1 cellular context compared by ENCODE assay signal in genomic region chr22:32030508-32031247, GRCh38.
TF ChIP-seq lines count a peak whose summit lies in the region.

No MANE protein-coding gene starts in this region.

TF ChIP-seq in K562, 482 proteins besides CTCF, POLR2A, EP300 and RAD21:
- no peak for TF ChIP-seq EWSR1 (IDR thresholded peaks at IDR 0.05; ENCODE audit: borderline replicate concordance, low read depth, partially characterized antibody)
- no peak for TF ChIP-seq NRF1 (conservative IDR thresholded peaks at IDR 0.05 in 1 of 2, IDR thresholded peaks at IDR 0.05 in 1 of 2)
- no peak for TF ChIP-seq BRF1 (IDR thresholded peaks at IDR 0.05; ENCODE audit: borderline replicate concordance, extremely low read depth, insufficient read length)
- TF ChIP-seq CHD2 (IDR thresholded peaks at IDR 0.05; ENCODE audit: low read depth, low read length), result no peak
- TF ChIP-seq, protein P1, sequence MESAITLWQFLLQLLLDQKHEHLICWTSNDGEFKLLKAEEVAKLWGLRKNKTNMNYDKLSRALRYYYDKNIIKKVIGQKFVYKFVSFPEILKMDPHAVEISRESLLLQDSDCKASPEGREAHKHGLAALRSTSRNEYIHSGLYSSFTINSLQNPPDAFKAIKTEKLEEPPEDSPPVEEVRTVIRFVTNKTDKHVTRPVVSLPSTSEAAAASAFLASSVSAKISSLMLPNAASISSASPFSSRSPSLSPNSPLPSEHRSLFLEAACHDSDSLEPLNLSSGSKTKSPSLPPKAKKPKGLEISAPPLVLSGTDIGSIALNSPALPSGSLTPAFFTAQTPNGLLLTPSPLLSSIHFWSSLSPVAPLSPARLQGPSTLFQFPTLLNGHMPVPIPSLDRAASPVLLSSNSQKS (CRISPR knock-in tag; IDR thresholded peaks at IDR 0.05), result no peak
- peak; percentile 52; the same call in 1 of the 2 replicates for TF ChIP-seq EGR1 (conservative IDR thresholded peaks at IDR 0.05)
